In the genomic region with DNA sequence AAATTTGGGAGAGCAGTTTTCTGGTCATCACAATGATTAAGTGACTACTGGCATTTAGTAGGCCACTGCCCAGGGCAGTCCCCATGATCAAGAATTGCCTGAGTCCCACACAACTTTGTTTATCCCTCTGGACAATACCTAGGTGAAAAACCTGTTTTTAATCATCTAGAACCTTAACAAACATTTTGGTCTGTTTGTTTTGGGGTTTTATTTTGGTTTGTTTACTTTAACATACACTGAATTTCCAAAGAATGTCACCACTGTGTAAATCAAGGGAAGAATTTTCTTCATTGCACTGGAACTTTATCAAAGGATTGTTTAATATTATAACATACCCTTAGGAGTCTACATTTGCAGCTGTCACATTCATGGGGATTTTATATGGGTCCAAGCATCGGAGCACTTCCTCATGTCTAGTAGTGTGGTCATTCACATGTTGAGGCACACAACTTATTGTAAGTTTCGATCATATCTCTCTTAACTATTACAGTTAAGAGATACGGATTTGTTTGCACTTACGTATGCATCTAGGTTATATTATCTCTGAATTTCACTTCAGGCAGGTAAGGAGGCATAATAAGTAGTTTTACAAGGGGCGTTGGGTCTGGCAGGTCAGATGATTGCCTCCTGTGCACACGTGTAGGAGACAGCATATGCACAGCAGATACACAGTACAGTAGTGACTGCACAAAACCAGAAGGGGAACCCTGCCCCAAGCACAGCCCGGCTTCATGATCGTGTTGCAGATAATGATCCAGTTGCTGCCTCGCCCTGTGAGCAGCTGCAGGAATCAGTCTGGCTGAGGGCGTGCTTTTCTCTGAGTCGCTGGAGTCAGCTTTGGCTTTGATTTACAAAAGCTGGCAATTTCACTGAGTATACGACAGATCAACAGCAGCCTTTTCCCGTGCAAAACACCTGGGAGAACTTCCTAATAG, we compare ENCODE assay signal across 10 cellular contexts.
A peak's percentile ranks its signal among the peaks of the same experiment; 100 is the strongest.
DNase-seq lines count a peak whose midpoint lies in the region; ATAC-seq and TF ChIP-seq lines count a peak whose summit lies in the region.
"Had no signal": no experiment of that assay in that cellular context is flagged by ENCODE, and none has a peak within 500 bp of the region (broad histone marks: within the 10 kb centered on the region; RNA-seq: fewer than 3 reads in every experiment).

No MANE protein-coding gene starts in this region.

- H2BK5ac ChIP-seq in mesendoderm (ENCODE audit: low read length) = no peak overlapping the region

- no peak overlapping the region for H2AK5ac ChIP-seq in mesendoderm (ENCODE audit: low read length)

- no peak overlapping the region for H2BK120ac ChIP-seq in mesendoderm (ENCODE audit: low read depth, low read length)

- no peak overlapping the region for H3K23ac ChIP-seq in mesendoderm (ENCODE audit: low read length)

- no peaks in the 10 kb centered on the region for H3K36me3 ChIP-seq in mesendoderm (ENCODE audit: control insufficient read depth, insufficient read depth, low read length)
- H3K36me3 ChIP-seq: adrenal gland had no signal

- no peaks in the 10 kb centered on the region for H3K79me2 ChIP-seq in mesendoderm (ENCODE audit: control insufficient read depth, insufficient read depth, low read length)

- no peak overlapping the region for H3K4ac ChIP-seq in mesendoderm (ENCODE audit: low read depth, low read length)

- no peak overlapping the region for H3K27ac Mint-ChIP-seq in endothelial cell (ENCODE audit: unreplicated experiment)

- H4K8ac ChIP-seq in mesendoderm (ENCODE audit: low read depth, low read length) = no peak overlapping the region

- H2BK15ac ChIP-seq in mesendoderm (replicated peaks; ENCODE audit: low read depth) = no peak overlapping the region

- no peaks in the 10 kb centered on the region for H3K4me1 Mint-ChIP-seq in endothelial cell (ENCODE audit: unreplicated experiment)

- ATAC-seq in HG02623 (IDR thresholded peaks at IDR 0.05; ENCODE audit: unreplicated experiment) = no peak

- H3K4me3 Mint-ChIP-seq in endothelial cell (ENCODE audit: unreplicated experiment) = no peak overlapping the region

- H3K4me3 ChIP-seq in mesendoderm (ENCODE audit: low read length) = no peak overlapping the region
- H3K4me3 ChIP-seq: adrenal gland had no signal

- no peaks in the 10 kb centered on the region for H3K27me3 Mint-ChIP-seq in endothelial cell (ENCODE audit: unreplicated experiment)

- H3K4me2 ChIP-seq in mesendoderm (ENCODE audit: low read length) = no peak overlapping the region

- no peak overlapping the region for H3K18ac ChIP-seq in mesendoderm (ENCODE audit: low read length)

- no peak overlapping the region for H3K56ac ChIP-seq in mesendoderm (ENCODE audit: low read length)

- DNase-seq in GM03348 (ENCODE audit: low spot score) (peak; percentile 46), NCI-H2227 (lab: John Stamatoyannopoulos, UW; ENCODE audit: unreplicated experiment) (peak; percentile 75), activated T-cell treated with anti-CD3 and anti-CD28 coated beads for 48 hours (ENCODE audit: low read depth) (peak; percentile 16), mesendoderm (peak; percentile 47), HCEC 1CT (no peak), NCI-H1048 (lab: John Stamatoyannopoulos, UW) (no peak), endothelial cell (ENCODE audit: low spot score) (no peak)
- DNase-seq: Karpas-422 had no signal

- TF ChIP-seq CTCF in endothelial cell (IDR thresholded peaks at IDR 0.05; ENCODE audit: unreplicated experiment) = no peak

- no peaks in the 10 kb centered on the region for H3K79me1 ChIP-seq in mesendoderm (ENCODE audit: low read length)

- no peak overlapping the region for H4K5ac ChIP-seq in mesendoderm (ENCODE audit: low read length)

- no peaks in the 10 kb centered on the region for H3K4me1 ChIP-seq in mesendoderm (ENCODE audit: control insufficient read depth, low read depth, low read length)
- H3K4me1 ChIP-seq: adrenal gland had no signal

- H3K9ac ChIP-seq in mesendoderm (ENCODE audit: low read length) = no peak overlapping the region

- no peaks in the 10 kb centered on the region for H3K9me3 Mint-ChIP-seq in endothelial cell (ENCODE audit: unreplicated experiment)

- WGBS in mesendoderm (ENCODE audit: extremely low coverage, insufficient coverage, low lambda C conversion rate) = no CpG with 5 or more reads among the region's 13 CpGs

- H3K36me3 Mint-ChIP-seq in endothelial cell (ENCODE audit: low read depth, unreplicated experiment) = no peaks in the 10 kb centered on the region

- no peak overlapping the region for H3K27ac ChIP-seq in mesendoderm (ENCODE audit: low read depth, low read length)
- H3K27ac ChIP-seq: adrenal gland had no signal

- no peaks in the 10 kb centered on the region for H3K27me3 ChIP-seq in mesendoderm (ENCODE audit: insufficient read depth, low read length, poor library complexity)
- H3K27me3 ChIP-seq: adrenal gland had no signal

Comparison
In these comparisons a context has a peak if more than half of its experiments do, and no peak if none do; other contexts are left out.
1. DNase-seq: peak in GM03348 (single experiment), NCI-H2227 (single experiment), activated T-cell treated with anti-CD3 and anti-CD28 coated beads for 48 hours (single experiment) and mesendoderm (single experiment); none in HCEC 1CT (single experiment), NCI-H1048 (single experiment) and endothelial cell (single experiment).